In the genomic region with DNA sequence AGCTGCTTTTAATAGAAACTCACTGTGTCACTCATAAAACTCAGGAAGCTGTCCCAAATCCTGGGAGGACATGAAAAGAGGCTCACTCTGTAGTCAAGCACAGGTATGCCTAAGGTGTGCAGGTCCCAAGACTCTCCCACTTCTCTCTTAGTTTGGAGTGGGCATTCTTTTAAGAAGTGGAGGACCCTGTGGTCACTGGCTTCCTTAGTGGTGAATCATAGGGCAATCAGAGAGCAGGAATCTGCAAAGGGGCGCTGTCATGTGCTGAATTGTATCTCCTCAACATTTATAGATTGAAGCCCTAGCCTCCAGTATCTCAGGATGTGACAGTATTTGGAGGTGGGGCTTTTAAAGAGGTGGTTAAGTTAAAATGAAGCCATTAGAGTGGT, we compare ENCODE assay signal across 1 cellular context.
TF ChIP-seq lines count a peak whose summit lies in the region.

No MANE protein-coding gene starts in this region.

TF ChIP-seq in GM23338, 12 proteins besides CTCF, POLR2A, EP300 and RAD21 (continued from another document):
- TF ChIP-seq, protein P1, sequence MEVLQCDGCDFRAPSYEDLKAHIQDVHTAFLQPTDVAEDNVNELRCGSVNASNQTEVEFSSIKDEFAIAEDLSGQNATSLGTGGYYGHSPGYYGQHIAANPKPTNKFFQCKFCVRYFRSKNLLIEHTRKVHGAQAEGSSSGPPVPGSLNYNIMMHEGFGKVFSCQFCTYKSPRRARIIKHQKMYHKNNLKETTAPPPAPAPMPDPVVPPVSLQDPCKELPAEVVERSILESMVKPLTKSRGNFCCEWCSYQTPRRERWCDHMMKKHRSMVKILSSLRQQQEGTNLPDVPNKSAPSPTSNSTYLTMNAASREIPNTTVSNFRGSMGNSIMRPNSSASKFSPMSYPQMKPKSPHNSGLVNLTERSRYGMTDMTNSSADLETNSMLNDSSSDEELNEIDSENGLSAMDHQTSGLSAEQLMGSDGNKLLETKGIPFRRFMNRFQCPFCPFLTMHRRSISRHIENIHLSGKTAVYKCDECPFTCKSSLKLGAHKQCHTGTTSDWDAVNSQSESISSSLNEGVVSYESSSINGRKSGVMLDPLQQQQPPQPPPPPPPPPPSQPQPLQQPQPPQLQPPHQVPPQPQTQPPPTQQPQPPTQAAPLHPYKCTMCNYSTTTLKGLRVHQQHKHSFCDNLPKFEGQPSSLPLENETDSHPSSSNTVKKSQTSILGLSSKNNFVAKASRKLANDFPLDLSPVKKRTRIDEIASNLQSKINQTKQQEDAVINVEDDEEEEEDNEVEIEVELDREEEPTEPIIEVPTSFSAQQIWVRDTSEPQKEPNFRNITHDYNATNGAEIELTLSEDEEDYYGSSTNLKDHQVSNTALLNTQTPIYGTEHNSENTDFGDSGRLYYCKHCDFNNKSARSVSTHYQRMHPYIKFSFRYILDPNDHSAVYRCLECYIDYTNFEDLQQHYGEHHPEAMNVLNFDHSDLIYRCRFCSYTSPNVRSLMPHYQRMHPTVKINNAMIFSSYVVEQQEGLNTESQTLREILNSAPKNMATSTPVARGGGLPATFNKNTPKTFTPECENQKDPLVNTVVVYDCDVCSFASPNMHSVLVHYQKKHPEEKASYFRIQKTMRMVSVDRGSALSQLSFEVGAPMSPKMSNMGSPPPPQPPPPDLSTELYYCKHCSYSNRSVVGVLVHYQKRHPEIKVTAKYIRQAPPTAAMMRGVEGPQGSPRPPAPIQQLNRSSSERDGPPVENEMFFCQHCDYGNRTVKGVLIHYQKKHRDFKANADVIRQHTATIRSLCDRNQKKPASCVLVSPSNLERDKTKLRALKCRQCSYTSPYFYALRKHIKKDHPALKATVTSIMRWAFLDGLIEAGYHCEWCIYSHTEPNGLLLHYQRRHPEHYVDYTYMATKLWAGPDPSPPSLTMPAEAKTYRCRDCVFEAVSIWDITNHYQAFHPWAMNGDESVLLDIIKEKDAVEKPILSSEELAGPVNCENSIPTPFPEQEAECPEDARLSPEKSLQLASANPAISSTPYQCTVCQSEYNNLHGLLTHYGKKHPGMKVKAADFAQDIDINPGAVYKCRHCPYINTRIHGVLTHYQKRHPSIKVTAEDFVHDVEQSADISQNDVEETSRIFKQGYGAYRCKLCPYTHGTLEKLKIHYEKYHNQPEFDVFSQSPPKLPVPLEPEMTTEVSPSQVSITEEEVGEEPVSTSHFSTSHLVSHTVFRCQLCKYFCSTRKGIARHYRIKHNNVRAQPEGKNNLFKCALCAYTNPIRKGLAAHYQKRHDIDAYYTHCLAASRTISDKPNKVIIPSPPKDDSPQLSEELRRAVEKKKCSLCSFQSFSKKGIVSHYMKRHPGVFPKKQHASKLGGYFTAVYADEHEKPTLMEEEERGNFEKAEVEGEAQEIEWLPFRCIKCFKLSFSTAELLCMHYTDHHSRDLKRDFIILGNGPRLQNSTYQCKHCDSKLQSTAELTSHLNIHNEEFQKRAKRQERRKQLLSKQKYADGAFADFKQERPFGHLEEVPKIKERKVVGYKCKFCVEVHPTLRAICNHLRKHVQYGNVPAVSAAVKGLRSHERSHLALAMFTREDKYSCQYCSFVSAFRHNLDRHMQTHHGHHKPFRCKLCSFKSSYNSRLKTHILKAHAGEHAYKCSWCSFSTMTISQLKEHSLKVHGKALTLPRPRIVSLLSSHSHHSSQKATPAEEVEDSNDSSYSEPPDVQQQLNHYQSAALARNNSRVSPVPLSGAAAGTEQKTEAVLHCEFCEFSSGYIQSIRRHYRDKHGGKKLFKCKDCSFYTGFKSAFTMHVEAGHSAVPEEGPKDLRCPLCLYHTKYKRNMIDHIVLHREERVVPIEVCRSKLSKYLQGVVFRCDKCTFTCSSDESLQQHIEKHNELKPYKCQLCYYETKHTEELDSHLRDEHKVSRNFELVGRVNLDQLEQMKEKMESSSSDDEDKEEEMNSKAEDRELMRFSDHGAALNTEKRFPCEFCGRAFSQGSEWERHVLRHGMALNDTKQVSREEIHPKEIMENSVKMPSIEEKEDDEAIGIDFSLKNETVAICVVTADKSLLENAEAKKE (CRISPR knock-in tag; IDR thresholded peaks at IDR 0.05): no peak
- TF ChIP-seq ZNF331 (CRISPR knock-in tag; IDR thresholded peaks at IDR 0.05; ENCODE audit: low read depth) (no peak), EZH2 (IDR thresholded peaks at IDR 0.05; ENCODE audit: low read depth, unreplicated experiment) (no peak), STAT1 (IDR thresholded peaks at IDR 0.05; ENCODE audit: unreplicated experiment) (no peak), NANOG (IDR thresholded peaks at IDR 0.05; ENCODE audit: borderline replicate concordance) (no peak)
- TF ChIP-seq, protein P2, sequence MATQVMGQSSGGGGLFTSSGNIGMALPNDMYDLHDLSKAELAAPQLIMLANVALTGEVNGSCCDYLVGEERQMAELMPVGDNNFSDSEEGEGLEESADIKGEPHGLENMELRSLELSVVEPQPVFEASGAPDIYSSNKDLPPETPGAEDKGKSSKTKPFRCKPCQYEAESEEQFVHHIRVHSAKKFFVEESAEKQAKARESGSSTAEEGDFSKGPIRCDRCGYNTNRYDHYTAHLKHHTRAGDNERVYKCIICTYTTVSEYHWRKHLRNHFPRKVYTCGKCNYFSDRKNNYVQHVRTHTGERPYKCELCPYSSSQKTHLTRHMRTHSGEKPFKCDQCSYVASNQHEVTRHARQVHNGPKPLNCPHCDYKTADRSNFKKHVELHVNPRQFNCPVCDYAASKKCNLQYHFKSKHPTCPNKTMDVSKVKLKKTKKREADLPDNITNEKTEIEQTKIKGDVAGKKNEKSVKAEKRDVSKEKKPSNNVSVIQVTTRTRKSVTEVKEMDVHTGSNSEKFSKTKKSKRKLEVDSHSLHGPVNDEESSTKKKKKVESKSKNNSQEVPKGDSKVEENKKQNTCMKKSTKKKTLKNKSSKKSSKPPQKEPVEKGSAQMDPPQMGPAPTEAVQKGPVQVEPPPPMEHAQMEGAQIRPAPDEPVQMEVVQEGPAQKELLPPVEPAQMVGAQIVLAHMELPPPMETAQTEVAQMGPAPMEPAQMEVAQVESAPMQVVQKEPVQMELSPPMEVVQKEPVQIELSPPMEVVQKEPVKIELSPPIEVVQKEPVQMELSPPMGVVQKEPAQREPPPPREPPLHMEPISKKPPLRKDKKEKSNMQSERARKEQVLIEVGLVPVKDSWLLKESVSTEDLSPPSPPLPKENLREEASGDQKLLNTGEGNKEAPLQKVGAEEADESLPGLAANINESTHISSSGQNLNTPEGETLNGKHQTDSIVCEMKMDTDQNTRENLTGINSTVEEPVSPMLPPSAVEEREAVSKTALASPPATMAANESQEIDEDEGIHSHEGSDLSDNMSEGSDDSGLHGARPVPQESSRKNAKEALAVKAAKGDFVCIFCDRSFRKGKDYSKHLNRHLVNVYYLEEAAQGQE (IDR thresholded peaks at IDR 0.05; ENCODE audit: unreplicated experiment): no peak
TF ChIP-seq in GM23338: peak in this region for 0.
